1 cellular context compared by ENCODE assay signal in the genomic region with DNA sequence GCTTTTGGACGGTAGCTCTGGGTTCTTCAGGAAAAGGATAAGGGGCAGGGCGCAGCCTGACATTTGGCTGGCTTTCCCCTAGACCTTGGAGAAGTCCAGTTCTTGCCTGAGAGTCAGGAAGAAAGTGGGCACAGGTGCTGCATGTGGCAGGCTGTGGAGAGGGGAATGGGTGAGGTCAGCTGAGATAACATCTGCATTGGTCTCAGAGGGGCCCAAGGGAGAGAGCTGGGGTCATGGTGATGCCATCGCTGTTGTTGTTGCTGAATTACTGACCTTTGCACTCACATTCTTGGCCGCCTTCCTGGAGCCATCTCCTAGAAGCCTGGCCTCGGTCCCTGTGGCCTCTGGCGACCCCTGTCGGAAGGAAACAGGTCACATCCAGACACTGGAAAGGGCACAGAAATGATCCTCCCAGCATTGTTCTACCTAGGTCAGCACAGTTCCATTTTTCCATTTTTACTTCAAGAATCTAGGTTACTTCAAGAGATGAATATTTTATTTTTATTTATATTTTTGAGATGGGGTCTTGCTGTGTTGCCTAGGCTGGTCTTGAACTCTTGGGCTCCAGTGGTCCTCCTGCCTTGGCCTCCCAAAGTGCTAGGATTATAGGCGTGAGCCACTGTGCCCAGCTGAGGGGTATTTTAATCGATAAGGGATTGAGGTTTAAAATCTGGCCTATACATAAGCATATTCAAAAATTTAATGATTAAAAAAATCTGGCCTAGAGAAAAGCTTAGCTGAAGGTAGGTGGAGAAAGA.
TF ChIP-seq lines count a peak whose summit lies in the region.

No MANE protein-coding gene starts in this region.

TF ChIP-seq in HepG2, 621 proteins besides CTCF, POLR2A, EP300 and RAD21 (continued from another document and continues in another):
- TF ChIP-seq, protein P1, sequence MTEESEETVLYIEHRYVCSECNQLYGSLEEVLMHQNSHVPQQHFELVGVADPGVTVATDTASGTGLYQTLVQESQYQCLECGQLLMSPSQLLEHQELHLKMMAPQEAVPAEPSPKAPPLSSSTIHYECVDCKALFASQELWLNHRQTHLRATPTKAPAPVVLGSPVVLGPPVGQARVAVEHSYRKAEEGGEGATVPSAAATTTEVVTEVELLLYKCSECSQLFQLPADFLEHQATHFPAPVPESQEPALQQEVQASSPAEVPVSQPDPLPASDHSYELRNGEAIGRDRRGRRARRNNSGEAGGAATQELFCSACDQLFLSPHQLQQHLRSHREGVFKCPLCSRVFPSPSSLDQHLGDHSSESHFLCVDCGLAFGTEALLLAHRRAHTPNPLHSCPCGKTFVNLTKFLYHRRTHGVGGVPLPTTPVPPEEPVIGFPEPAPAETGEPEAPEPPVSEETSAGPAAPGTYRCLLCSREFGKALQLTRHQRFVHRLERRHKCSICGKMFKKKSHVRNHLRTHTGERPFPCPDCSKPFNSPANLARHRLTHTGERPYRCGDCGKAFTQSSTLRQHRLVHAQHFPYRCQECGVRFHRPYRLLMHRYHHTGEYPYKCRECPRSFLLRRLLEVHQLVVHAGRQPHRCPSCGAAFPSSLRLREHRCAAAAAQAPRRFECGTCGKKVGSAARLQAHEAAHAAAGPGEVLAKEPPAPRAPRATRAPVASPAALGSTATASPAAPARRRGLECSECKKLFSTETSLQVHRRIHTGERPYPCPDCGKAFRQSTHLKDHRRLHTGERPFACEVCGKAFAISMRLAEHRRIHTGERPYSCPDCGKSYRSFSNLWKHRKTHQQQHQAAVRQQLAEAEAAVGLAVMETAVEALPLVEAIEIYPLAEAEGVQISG (CRISPR knock-in tag; IDR thresholded peaks at IDR 0.05): peak; percentile 69
- TF ChIP-seq GATAD2A (CRISPR knock-in tag; IDR thresholded peaks at IDR 0.05): peak; percentile 94
- TF ChIP-seq, protein P2, sequence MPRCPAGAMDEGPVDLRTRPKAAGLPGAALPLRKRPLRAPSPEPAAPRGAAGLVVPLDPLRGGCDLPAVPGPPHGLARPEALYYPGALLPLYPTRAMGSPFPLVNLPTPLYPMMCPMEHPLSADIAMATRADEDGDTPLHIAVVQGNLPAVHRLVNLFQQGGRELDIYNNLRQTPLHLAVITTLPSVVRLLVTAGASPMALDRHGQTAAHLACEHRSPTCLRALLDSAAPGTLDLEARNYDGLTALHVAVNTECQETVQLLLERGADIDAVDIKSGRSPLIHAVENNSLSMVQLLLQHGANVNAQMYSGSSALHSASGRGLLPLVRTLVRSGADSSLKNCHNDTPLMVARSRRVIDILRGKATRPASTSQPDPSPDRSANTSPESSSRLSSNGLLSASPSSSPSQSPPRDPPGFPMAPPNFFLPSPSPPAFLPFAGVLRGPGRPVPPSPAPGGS (CRISPR knock-in tag; IDR thresholded peaks at IDR 0.05): peak; percentile 61; the same call in 1 of the 2 replicates
- peak; percentile 43; the same call in 1 of the 2 replicates for TF ChIP-seq SMAD9 (CRISPR knock-in tag; IDR thresholded peaks at IDR 0.05)
- TF ChIP-seq, protein P3, sequence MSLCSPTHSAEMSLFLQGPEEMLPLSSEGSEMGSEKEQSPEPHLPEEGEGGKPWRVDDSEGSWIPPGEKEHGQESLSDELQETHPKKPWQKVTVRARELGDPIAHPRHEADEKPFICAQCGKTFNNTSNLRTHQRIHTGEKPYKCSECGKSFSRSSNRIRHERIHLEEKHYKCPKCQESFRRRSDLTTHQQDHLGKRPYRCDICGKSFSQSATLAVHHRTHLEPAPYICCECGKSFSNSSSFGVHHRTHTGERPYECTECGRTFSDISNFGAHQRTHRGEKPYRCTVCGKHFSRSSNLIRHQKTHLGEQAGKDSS (CRISPR knock-in tag; IDR thresholded peaks at IDR 0.05; ENCODE audit: borderline replicate concordance, low read depth): peak; percentile 82; the same call in 1 of the 2 replicates
- peak; percentile 93 for TF ChIP-seq ELF3 (CRISPR knock-in tag; IDR thresholded peaks at IDR 0.05)
- TF ChIP-seq KDM6A (CRISPR knock-in tag; IDR thresholded peaks at IDR 0.05; ENCODE audit: low read depth): peak; percentile 93
- TF ChIP-seq, protein P4, sequence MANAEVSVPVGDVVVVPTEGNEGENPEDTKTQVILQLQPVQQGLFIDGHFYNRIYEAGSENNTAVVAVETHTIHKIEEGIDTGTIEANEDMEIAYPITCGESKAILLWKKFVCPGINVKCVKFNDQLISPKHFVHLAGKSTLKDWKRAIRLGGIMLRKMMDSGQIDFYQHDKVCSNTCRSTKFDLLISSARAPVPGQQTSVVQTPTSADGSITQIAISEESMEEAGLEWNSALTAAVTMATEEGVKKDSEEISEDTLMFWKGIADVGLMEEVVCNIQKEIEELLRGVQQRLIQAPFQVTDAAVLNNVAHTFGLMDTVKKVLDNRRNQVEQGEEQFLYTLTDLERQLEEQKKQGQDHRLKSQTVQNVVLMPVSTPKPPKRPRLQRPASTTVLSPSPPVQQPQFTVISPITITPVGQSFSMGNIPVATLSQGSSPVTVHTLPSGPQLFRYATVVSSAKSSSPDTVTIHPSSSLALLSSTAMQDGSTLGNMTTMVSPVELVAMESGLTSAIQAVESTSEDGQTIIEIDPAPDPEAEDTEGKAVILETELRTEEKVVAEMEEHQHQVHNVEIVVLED (CRISPR knock-in tag; IDR thresholded peaks at IDR 0.05; ENCODE audit: borderline replicate concordance): peak; percentile 52; the same call in 1 of the 2 replicates
- peak; percentile 75; the same call in 1 of the 3 replicates for TF ChIP-seq MXI1 (IDR thresholded peaks at IDR 0.05; ENCODE audit: borderline replicate concordance, low read depth, low read length)
- TF ChIP-seq ZSCAN20 (CRISPR knock-in tag; IDR thresholded peaks at IDR 0.05; ENCODE audit: borderline replicate concordance): no peak
- TF ChIP-seq, protein P5, sequence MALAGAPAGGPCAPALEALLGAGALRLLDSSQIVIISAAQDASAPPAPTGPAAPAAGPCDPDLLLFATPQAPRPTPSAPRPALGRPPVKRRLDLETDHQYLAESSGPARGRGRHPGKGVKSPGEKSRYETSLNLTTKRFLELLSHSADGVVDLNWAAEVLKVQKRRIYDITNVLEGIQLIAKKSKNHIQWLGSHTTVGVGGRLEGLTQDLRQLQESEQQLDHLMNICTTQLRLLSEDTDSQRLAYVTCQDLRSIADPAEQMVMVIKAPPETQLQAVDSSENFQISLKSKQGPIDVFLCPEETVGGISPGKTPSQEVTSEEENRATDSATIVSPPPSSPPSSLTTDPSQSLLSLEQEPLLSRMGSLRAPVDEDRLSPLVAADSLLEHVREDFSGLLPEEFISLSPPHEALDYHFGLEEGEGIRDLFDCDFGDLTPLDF (CRISPR knock-in tag; IDR thresholded peaks at IDR 0.05): no peak
- peak; percentile 46; the same call in 1 of the 2 replicates for TF ChIP-seq GATA4 (IDR thresholded peaks at IDR 0.05; ENCODE audit: borderline replicate concordance, low read depth)
- TF ChIP-seq RNF2 (conservative IDR thresholded peaks at IDR 0.05; ENCODE audit: low read depth): 0 out of 2 replicates have a peak, but pooled peaks have one; percentile 28
- TF ChIP-seq ZNF543 (CRISPR knock-in tag; IDR thresholded peaks at IDR 0.05): no peak
- TF ChIP-seq, protein P6, sequence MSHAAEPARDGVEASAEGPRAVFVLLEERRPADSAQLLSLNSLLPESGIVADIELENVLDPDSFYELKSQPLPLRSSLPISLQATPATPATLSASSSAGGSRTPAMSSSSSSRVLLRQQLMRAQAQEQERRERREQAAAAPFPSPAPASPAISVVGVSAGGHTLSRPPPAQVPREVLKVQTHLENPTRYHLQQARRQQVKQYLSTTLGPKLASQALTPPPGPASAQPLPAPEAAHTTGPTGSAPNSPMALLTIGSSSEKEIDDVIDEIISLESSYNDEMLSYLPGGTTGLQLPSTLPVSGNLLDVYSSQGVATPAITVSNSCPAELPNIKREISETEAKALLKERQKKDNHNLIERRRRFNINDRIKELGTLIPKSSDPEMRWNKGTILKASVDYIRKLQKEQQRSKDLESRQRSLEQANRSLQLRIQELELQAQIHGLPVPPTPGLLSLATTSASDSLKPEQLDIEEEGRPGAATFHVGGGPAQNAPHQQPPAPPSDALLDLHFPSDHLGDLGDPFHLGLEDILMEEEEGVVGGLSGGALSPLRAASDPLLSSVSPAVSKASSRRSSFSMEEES (CRISPR knock-in tag; IDR thresholded peaks at IDR 0.05): peak; percentile 55; the same call in 1 of the 2 replicates
- TF ChIP-seq CEBPB (IDR thresholded peaks at IDR 0.05; ENCODE audit: borderline replicate concordance, low read depth, low read length): peak; percentile 76
- no peak for TF ChIP-seq ZNF235 (CRISPR knock-in tag; IDR thresholded peaks at IDR 0.05; ENCODE audit: borderline replicate concordance)
- TF ChIP-seq, protein P7, sequence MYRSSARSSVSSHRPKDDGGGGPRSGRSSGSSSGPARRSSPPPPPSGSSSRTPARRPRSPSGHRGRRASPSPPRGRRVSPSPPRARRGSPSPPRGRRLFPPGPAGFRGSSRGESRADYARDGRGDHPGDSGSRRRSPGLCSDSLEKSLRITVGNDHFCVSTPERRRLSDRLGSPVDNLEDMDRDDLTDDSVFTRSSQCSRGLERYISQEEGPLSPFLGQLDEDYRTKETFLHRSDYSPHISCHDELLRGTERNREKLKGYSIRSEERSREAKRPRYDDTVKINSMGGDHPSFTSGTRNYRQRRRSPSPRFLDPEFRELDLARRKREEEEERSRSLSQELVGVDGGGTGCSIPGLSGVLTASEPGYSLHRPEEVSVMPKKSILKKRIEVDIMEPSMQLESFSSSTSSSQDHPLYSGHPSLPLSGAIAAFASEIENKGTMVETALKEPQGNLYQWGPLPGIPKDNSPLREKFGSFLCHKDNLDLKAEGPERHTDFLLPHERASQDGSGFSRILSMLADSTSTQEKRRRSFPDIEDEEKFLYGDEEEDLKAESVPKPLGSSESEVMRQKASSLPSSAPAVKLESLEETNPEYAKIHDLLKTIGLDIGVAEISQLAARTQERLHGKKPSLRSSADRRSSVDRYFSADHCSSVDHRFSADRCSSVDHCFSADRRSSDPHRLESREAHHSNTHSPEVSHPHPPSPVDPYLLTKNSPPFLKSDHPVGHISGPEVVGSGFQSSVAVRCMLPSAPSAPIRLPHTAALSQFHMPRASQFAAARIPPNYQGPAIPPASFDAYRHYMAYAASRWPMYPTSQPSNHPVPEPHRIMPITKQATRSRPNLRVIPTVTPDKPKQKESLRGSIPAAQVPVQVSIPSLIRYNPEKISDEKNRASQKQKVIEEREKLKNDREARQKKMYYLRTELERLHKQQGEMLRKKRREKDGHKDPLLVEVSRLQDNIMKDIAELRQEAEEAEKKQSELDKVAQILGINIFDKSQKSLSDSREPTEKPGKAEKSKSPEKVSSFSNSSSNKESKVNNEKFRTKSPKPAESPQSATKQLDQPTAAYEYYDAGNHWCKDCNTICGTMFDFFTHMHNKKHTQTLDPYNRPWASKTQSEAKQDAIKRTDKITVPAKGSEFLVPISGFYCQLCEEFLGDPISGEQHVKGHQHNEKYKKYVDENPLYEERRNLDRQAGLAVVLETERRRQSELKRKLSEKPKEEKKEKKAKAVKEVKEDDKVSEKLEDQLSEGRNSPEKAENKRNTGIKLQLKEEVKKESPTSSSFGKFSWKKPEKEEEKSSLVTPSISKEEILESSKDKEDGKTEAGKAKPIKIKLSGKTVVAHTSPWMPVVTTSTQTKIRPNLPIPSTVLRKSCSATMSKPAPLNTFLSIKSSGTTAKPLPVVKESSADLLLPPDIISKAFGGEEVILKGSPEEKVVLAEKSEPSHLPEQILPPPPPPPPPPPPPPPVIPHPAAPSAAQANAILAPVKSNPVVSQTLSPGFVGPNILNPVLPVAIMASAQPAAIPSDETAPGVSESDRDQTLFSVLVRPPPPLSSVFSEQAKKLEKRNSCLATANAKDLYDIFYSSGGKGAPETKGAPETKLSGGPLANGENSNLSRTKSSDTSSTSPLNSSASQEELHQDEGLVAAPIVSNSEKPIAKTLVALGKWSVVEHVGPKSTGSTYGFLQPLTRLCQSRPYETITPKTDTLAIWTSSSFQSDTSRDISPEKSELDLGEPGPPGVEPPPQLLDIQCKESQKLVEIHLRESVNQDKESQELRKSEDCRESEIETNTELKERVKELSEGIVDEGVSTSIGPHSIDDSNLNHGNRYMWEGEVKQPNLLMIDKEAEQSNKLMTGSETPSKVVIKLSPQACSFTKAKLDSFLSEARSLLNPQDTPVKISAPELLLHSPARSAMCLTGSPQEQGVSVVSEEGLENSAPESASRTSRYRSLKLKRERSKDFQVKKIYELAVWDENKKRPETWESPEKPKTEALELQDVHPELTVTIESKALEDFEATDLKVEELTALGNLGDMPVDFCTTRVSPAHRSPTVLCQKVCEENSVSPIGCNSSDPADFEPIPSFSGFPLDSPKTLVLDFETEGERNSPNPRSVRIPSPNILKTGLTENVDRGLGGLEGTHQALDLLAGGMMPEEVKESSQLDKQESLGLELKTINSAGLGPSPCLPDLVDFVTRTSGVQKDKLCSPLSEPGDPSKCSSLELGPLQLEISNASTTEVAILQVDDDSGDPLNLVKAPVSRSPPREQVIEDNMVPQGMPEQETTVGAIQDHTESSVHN (CRISPR knock-in tag; IDR thresholded peaks at IDR 0.05): 0 out of 2 replicates have a peak, but pooled peaks have one; percentile 53
- TF ChIP-seq ZNF792 (CRISPR knock-in tag; IDR thresholded peaks at IDR 0.05): 0 out of 2 replicates have a peak, but pooled peaks have one; percentile 57
- 0 out of 2 replicates have a peak, but pooled peaks have one; percentile 32 for TF ChIP-seq ATF7-NPFF (CRISPR knock-in tag; IDR thresholded peaks at IDR 0.05; ENCODE audit: low read depth)
- TF ChIP-seq, protein P8, sequence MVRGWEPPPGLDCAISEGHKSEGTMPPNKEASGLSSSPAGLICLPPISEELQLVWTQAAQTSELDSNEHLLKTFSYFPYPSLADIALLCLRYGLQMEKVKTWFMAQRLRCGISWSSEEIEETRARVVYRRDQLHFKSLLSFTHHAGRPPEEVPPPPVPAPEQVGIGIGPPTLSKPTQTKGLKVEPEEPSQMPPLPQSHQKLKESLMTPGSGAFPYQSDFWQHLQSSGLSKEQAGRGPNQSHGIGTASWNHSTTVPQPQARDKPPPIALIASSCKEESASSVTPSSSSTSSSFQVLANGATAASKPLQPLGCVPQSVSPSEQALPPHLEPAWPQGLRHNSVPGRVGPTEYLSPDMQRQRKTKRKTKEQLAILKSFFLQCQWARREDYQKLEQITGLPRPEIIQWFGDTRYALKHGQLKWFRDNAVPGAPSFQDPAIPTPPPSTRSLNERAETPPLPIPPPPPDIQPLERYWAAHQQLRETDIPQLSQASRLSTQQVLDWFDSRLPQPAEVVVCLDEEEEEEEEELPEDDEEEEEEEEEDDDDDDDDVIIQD (CRISPR knock-in tag; IDR thresholded peaks at IDR 0.05; ENCODE audit: low read depth): no peak
- peak; percentile 61; the same call in 1 of the 2 replicates for TF ChIP-seq ZSCAN9 (CRISPR knock-in tag; IDR thresholded peaks at IDR 0.05; ENCODE audit: borderline replicate concordance)
- TF ChIP-seq TSC22D2 (CRISPR knock-in tag; IDR thresholded peaks at IDR 0.05; ENCODE audit: borderline replicate concordance): 0 out of 2 replicates have a peak, but pooled peaks have one; percentile 68
- 0 out of 2 replicates have a peak, but pooled peaks have one; percentile 14 for TF ChIP-seq FOXK2 (IDR thresholded peaks at IDR 0.05)
- TF ChIP-seq ESRRA (CRISPR knock-in tag; IDR thresholded peaks at IDR 0.05; ENCODE audit: low read depth): no peak
- TF ChIP-seq PPARG (CRISPR knock-in tag; conservative IDR thresholded peaks at IDR 0.05): peak; percentile 67; the same call in 1 of the 2 replicates
- TF ChIP-seq, protein P9, sequence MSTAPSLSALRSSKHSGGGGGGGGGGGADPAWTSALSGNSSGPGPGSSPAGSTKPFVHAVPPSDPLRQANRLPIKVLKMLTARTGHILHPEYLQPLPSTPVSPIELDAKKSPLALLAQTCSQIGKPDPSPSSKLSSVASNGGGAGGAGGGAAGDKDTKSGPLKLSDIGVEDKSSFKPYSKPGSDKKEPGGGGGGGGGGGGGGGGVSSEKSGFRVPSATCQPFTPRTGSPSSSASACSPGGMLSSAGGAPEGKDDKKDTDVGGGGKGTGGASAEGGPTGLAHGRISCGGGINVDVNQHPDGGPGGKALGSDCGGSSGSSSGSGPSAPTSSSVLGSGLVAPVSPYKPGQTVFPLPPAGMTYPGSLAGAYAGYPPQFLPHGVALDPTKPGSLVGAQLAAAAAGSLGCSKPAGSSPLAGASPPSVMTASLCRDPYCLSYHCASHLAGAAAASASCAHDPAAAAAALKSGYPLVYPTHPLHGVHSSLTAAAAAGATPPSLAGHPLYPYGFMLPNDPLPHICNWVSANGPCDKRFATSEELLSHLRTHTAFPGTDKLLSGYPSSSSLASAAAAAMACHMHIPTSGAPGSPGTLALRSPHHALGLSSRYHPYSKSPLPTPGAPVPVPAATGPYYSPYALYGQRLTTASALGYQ (CRISPR knock-in tag; IDR thresholded peaks at IDR 0.05): 0 out of 2 replicates have a peak, but pooled peaks have one; percentile 22
